In the genomic region with DNA sequence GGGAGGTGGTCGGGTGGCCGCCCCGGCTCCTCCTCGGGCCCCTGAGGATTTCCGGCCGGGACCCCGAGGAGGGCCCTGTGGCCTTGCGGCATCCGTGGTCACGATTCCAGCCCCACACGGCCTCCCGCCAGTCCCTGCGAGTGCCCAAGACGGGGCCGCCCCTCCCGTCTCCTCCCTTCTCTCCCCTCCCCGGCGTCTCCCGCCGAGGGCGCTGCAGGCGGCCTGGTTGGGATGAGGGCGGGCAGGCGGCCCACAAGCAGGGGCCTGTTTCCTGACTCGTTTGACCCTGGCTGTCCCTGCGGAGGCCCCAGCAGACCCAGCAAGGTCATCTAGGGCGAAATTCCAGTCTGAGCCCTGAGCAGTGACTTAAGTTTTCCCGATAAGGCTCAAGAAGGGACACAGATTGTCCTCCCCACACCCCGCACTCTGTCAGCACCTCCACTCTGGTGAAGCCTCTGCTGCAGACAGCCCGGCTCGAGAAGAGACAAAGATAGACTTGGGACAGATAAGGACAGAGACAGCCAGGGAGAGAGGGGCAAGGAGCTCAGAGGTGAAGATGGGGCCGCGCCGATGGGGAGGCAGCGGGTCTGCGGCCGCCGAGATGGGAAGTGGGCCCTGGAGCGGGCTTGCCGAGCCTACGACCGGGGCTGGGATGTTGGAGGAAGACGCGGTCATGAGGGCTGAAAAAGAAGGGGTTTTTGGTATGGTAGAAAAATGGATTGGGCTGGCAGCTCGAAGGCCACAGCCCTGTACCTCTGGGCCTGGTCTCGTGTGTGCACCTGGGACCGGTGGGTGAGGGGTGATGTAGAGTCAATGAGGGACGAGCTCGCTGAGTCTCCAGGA, we compare ENCODE assay signal across 8 cellular contexts.
DNase-seq lines count a peak whose midpoint lies in the region; ATAC-seq and TF ChIP-seq lines count a peak whose summit lies in the region.

No MANE protein-coding gene starts in this region.

- H3K4me2 ChIP-seq in BLaER1 = peak overlapping the region; percentile 96

- no peaks in the 10 kb centered on the region for H3K9me3 ChIP-seq in BLaER1
- no peaks in the 10 kb centered on the region for H3K9me3 ChIP-seq in ovary
- no peaks in the 10 kb centered on the region for H3K9me3 ChIP-seq in aorta (ENCODE audit: control insufficient read depth, low read length)

- no peaks in the 10 kb centered on the region for H3K9me3 Mint-ChIP-seq in activated naive CD8-positive, alpha-beta T cell (ENCODE audit: low read depth)
- no peaks in the 10 kb centered on the region for H3K9me3 Mint-ChIP-seq in glutamatergic neuron (ENCODE audit: unreplicated experiment)

- H3K4me3 ChIP-seq in BLaER1 (peak overlapping the region; percentile 80), ovary (peak overlapping the region; percentile 56), aorta (ENCODE audit: low read length in 2 of 2) (peak overlapping the region; percentile 17 to 31)

- WGBS in ovary, 3 donors = 21 to 26% (median 22%) methylated on average over 43 to 49 of the region's 49 CpGs
- WGBS in aorta, 2 donors = 6 to 9% methylated on average over 45 to 49 of the region's 49 CpGs

- no peaks in the 10 kb centered on the region for H3K27me3 Mint-ChIP-seq in activated naive CD8-positive, alpha-beta T cell
- H3K27me3 Mint-ChIP-seq in glutamatergic neuron (ENCODE audit: unreplicated experiment) = peaks cover 2% of the 10 kb centered on the region

- H3K27me3 ChIP-seq in BLaER1 (no peaks in the 10 kb centered on the region), ovary (no peaks in the 10 kb centered on the region), aorta (ENCODE audit: control insufficient read depth in 1 of 2, insufficient read depth in 2 of 2, low read length in 1 of 2) (no peaks in the 10 kb centered on the region)

- peak overlapping the region; percentile 90 for H3K4me3 Mint-ChIP-seq in activated naive CD8-positive, alpha-beta T cell
- H3K4me3 Mint-ChIP-seq in glutamatergic neuron (ENCODE audit: unreplicated experiment) = peak overlapping the region; percentile 67

- peak overlapping the region; percentile 99 for H3K27ac Mint-ChIP-seq in activated naive CD8-positive, alpha-beta T cell
- H3K27ac Mint-ChIP-seq in glutamatergic neuron (ENCODE audit: unreplicated experiment) = no peak overlapping the region

- peak; percentile 36; the same call in 1 of the 2 replicates for TF ChIP-seq POLR2A in Raji (IDR thresholded peaks at IDR 0.05; ENCODE audit: insufficient read depth, low read depth, low read length)
- TF ChIP-seq POLR2A in ovary (IDR thresholded peaks at IDR 0.05) = no peak

- TF ChIP-seq CTCF in glutamatergic neuron (IDR thresholded peaks at IDR 0.05; ENCODE audit: partially characterized antibody, unreplicated experiment) (no peak), ovary (IDR thresholded peaks at IDR 0.05) (no peak)

- H3K27ac ChIP-seq in BLaER1 (peak overlapping the region; percentile 80), ovary (peak overlapping the region; percentile 78 to 83), aorta (ENCODE audit: low read depth in 1 of 2, low read length in 2 of 2) (peak overlapping the region; percentile 44 to 56)

- no peak for TF ChIP-seq EP300 in ovary (IDR thresholded peaks at IDR 0.05)

- H3K36me3 Mint-ChIP-seq in activated naive CD8-positive, alpha-beta T cell = peaks cover 3% of the 10 kb centered on the region
- no peaks in the 10 kb centered on the region for H3K36me3 Mint-ChIP-seq in glutamatergic neuron (ENCODE audit: unreplicated experiment)

- peak; percentile 22 for ATAC-seq in HG03571 (IDR thresholded peaks at IDR 0.05; ENCODE audit: unreplicated experiment)
- ATAC-seq in aorta (ENCODE audit: low FRiP score) = peak; percentile 84

- intact Hi-C loops in ovary (cut with DNase I) = loop anchor here (2.0 to 10.0 kb wide), 9 partner anchors 144 to 976 kb away; a partner anchor contains a TSS
- intact Hi-C loops in aorta (cut with DNase I) = loop anchor here (1.0 to 5.0 kb wide), 7 partner anchors 97 to 568 kb away; a partner anchor contains a TSS

- peak overlapping the region; percentile 83 for H3K9ac ChIP-seq in BLaER1

- peak; percentile 52 for DNase-seq in GM19238 (ENCODE audit: insufficient read length, low spot score)
- peak; percentile 64 for DNase-seq in glutamatergic neuron
- peak; percentile 78 to 85 (median 80) for DNase-seq in ovary
- peak; percentile 88 to 92 for DNase-seq in aorta

- peaks cover 42% of the 10 kb centered on the region for H3K4me1 Mint-ChIP-seq in activated naive CD8-positive, alpha-beta T cell (ENCODE audit: low read depth)
- peaks cover 8% of the 10 kb centered on the region for H3K4me1 Mint-ChIP-seq in glutamatergic neuron (ENCODE audit: low read depth, unreplicated experiment)

- H3K36me3 ChIP-seq in BLaER1 (no peaks in the 10 kb centered on the region), ovary (no peaks in the 10 kb centered on the region), aorta (ENCODE audit: control insufficient read depth in 1 of 2, insufficient read depth in 2 of 2, low read length in 1 of 2) (no peaks in the 10 kb centered on the region)

- H3K4me1 ChIP-seq in BLaER1 = peaks cover 62% of the 10 kb centered on the region
- peaks cover 18% of the 10 kb centered on the region for H3K4me1 ChIP-seq in ovary (ENCODE audit: insufficient read depth)
- H3K4me1 ChIP-seq in aorta (ENCODE audit: control insufficient read depth in 1 of 2, insufficient read depth in 2 of 2, low read length in 2 of 2) = no peaks in the 10 kb centered on the region

- H4K20me1 ChIP-seq in BLaER1 = no peaks in the 10 kb centered on the region

Comparison
In these comparisons a context has a peak if more than half of its experiments do, and no peak if none do; other contexts are left out.
1. Peak in every context shown above with its lines: DNase-seq, ATAC-seq, H3K4me3 ChIP-seq and H3K27ac ChIP-seq.
2. H3K4me3 ChIP-seq: peak in every context shown above with its lines; median percentile 80 in BLaER1; 56 in ovary; 24 in aorta.